Comparison of ENCODE assay signal across 32 cellular contexts in genomic region chr11:3215346-3216026, GRCh38. TPM values are rescaled to one million over a fixed set of nuclear protein-coding genes. Genes with fewer than 3 reads are reported as not detected.
DNase-seq lines count a peak whose midpoint lies in the region; ATAC-seq and TF ChIP-seq lines count a peak whose summit lies in the region.
"Had no signal": no experiment of that assay in that cellular context is flagged by ENCODE, and none has a peak within 500 bp of the region (broad histone marks: within the 10 kb centered on the region; RNA-seq: fewer than 3 reads in every experiment).

No MANE protein-coding gene starts in this region.

- TF ChIP-seq CTCF in tibial artery (IDR thresholded peaks at IDR 0.05): no peak

- POLR2A ChIA-PET in CD4-positive, alpha-beta memory T cell (lab: Charles Lee; ENCODE audit: partially characterized antibody): interaction anchor here (0.7 kb wide), 1 partner anchor 164 kb away, joined by 3 read pairs; the partner anchor contains the start of gene ZNF195

- H3K9me3 ChIP-seq in NT2/D1 (ENCODE audit: insufficient read depth, low read length): peaks cover 8% of the 10 kb centered on the region
- H3K9me3 ChIP-seq in tibial artery: peaks cover 0 to 11% (median 8%) of the 10 kb centered on the region in 3 donors
- H3K9me3 ChIP-seq in CD4-positive, alpha-beta memory T cell (ENCODE audit: control insufficient read depth in 1 of 2, low read length in 2 of 2): no peaks in the 10 kb centered on the region

- no peak for ATAC-seq in left cardiac atrium
- ATAC-seq in left colon: peak; percentile 58
- ATAC-seq in HG02973 (IDR thresholded peaks at IDR 0.05; ENCODE audit: unreplicated experiment): no peak
- ATAC-seq in esophagus mucosa: no peak
- ATAC-seq: activated T-cell treated with anti-CD3 and anti-CD28 coated beads, Interleukin-2, amount 50 U/mL, for 72 hours; foreskin keratinocyte; naive thymus-derived CD8-positive, alpha-beta T cell had no signal

- H3K9me3 Mint-ChIP-seq in CD4-positive, alpha-beta memory T cell: peaks cover 0 to 16% (median 8%) of the 10 kb centered on the region in 8 donors

- H3K4me3 ChIP-seq in NT2/D1 (ENCODE audit: insufficient read length, low read depth) (no peak overlapping the region), tibial artery (no peak overlapping the region)
- no peak overlapping the region for H3K4me3 ChIP-seq in CD4-positive, alpha-beta memory T cell (ENCODE audit: low read length in 2 of 2)
- H3K4me3 ChIP-seq: hepatocyte had no signal

- H3K4me1 Mint-ChIP-seq in CD4-positive, alpha-beta memory T cell: peaks cover 0 to 4% (median 0%) of the 10 kb centered on the region in 4 donors

- CTCF ChIA-PET in CD4-positive, alpha-beta memory T cell (lab: Charles Lee; ENCODE audit: partially characterized antibody): interaction anchor here (1.7 kb wide), 1 partner anchor 9 kb away, joined by 3 read pairs; no protein-coding TSS in a partner anchor

- H3K36me3 ChIP-seq in NT2/D1 (ENCODE audit: insufficient read depth, insufficient read length, low read length) (no peaks in the 10 kb centered on the region), tibial artery (no peaks in the 10 kb centered on the region)
- H3K36me3 ChIP-seq in CD4-positive, alpha-beta memory T cell (ENCODE audit: insufficient read depth, low read length): no peaks in the 10 kb centered on the region

- no peak overlapping the region for H3K4me3 Mint-ChIP-seq in CD4-positive, alpha-beta memory T cell
- H3K4me3 Mint-ChIP-seq: activated T-cell treated with anti-CD3 and anti-CD28 coated beads, Interleukin-2, amount 50 U/mL, for 72 hours; CD8-positive, alpha-beta memory T cell; memory B cell; naive thymus-derived CD8-positive, alpha-beta T cell had no signal

- peaks cover 8 to 25% of the 10 kb centered on the region in 2 donors for H3K27me3 Mint-ChIP-seq in CD4-positive, alpha-beta memory T cell

- DNase-seq in cardiac septum (ENCODE audit: low spot score): peak; percentile 56
- DNase-seq in left cardiac atrium: no peak
- DNase-seq in NT2/D1 (ENCODE audit: low read depth, low spot score): no peak
- peak; percentile 11 to 14 for DNase-seq in left colon
- DNase-seq in tibial artery: peak; percentile 7 to 60
- DNase-seq in CD4-positive, alpha-beta memory T cell: no peak
- DNase-seq: activated T-cell treated with anti-CD3 and anti-CD28 coated beads, Interleukin-2, amount 50 U/mL, for 72 hours; dermis blood vessel endothelial cell; DMS79 treated with DMSO at 0.1 percent for 48 hours; foreskin keratinocyte; NCI-H1092; NCI-H1930; NCI-H446 treated with DMSO at 0.1 percent for 48 hours; NK-92 treated with Interleukin-12 subunit alpha and Interleukin-12 subunit beta, amount 100 ng/mL, for 24 hours; SK-N-SH; stimulated activated naive CD4-positive, alpha-beta T cell treated with Interleukin-2 at 50 U/mL for 16 hours had no signal

- H3K27ac ChIP-seq in tibial artery: no peak overlapping the region
- H3K27ac ChIP-seq in CD4-positive, alpha-beta memory T cell (ENCODE audit: low read depth, low read length): no peak overlapping the region
- H3K27ac ChIP-seq: epithelial cell of prostate, foreskin keratinocyte, hepatocyte, parathyroid adenoma had no signal

- intact Hi-C loops in cardiac septum (cut with DNase I) (loop anchor here (2.0 kb wide), 1 partner anchor 105 kb away; no protein-coding TSS in a partner anchor), left cardiac atrium (cut with DNase I) (loop anchor here (5.0 kb wide), 2 partner anchors 103 to 178 kb away; no protein-coding TSS in a partner anchor), left colon (cut with DNase I, micrococcal nuclease) (loop anchor here in 1 of 2 donors (5.0 to 10.0 kb wide), 2 partner anchors 103 to 181 kb away; no protein-coding TSS in a partner anchor), tibial artery (cut with DNase I; ENCODE audit: low total_unique reads) (loop anchor here (5.0 to 10.0 kb wide), 2 partner anchors 43 to 111 kb away; no protein-coding TSS in a partner anchor)
- intact Hi-C loops in CD4-positive, alpha-beta memory T cell (cut with micrococcal nuclease): loop anchor here (2.0 kb wide), 1 partner anchor 683 kb away; no protein-coding TSS in a partner anchor

- H3K27me3 ChIP-seq in NT2/D1 (ENCODE audit: insufficient read depth, insufficient read length) (no peaks in the 10 kb centered on the region), tibial artery (peaks cover 0 to 62% of the 10 kb centered on the region in 2 donors)
- H3K27me3 ChIP-seq in CD4-positive, alpha-beta memory T cell (ENCODE audit: insufficient read depth, low read length): no peaks in the 10 kb centered on the region
- H3K27me3 ChIP-seq: hepatocyte had no signal

- H3K9ac ChIP-seq in NT2/D1 (ENCODE audit: insufficient read length, low read depth): peak overlapping the region; percentile 8
- H3K9ac ChIP-seq: parathyroid adenoma, SK-N-SH had no signal

- H3K27ac Mint-ChIP-seq in CD4-positive, alpha-beta memory T cell: no peak overlapping the region
- H3K27ac Mint-ChIP-seq: activated T-cell treated with anti-CD3 and anti-CD28 coated beads, Interleukin-2, amount 50 U/mL, for 72 hours; CD8-positive, alpha-beta memory T cell; memory B cell; naive thymus-derived CD8-positive, alpha-beta T cell had no signal

- H3K4me1 ChIP-seq in NT2/D1 (ENCODE audit: insufficient read depth, insufficient read length) (peaks cover 7% of the 10 kb centered on the region), tibial artery (peaks cover 0 to 6% (median 2%) of the 10 kb centered on the region in 4 donors)
- H3K4me1 ChIP-seq in CD4-positive, alpha-beta memory T cell (ENCODE audit: insufficient read depth, low read length): no peaks in the 10 kb centered on the region
- H3K4me1 ChIP-seq: foreskin keratinocyte, parathyroid adenoma had no signal

- H3K36me3 Mint-ChIP-seq in CD4-positive, alpha-beta memory T cell: no peaks in the 10 kb centered on the region

RNA-seq across cellular contexts. Expression of gene MRGPRG, which starts 3.1 kb away (rescaled TPM):
- total RNA-seq in cardiac septum (not detected), left cardiac atrium (not detected), left colon (not detected), esophagus mucosa (not detected)
- total RNA-seq in CD4-positive, alpha-beta memory T cell: not detected
- polyA plus RNA-seq in CD4-positive, alpha-beta memory T cell: not detected
- total RNA-seq: activated T-cell treated with anti-CD3 and anti-CD28 coated beads, Interleukin-2, amount 50 U/mL, for 72 hours; bronchial epithelial cell; CD8-positive, alpha-beta memory T cell; dermis blood vessel endothelial cell; foreskin keratinocyte; H4; hepatocyte; HT-29; naive thymus-derived CD8-positive, alpha-beta T cell; RPMI7951; skeletal muscle tissue; T-helper 2 cell treated with Interferon-gamma antibody and Interleukin-4, amounts not matched to agents 100 ng/mL and 5 ng/mL, for 36 hours had no signal
- polyA plus RNA-seq: adipose tissue; CD8-positive, alpha-beta memory T cell; foreskin keratinocyte; hepatocyte; naive thymus-derived CD8-positive, alpha-beta T cell; SK-N-SH; thymus had no signal

RNA-seq across cellular contexts. Expression of gene MRGPRE, which starts 16.7 kb away (rescaled TPM):
- total RNA-seq in cardiac septum (0.38 TPM), left cardiac atrium (under 1 TPM in 1 of 2 donors, not detected in 1; 0.15 TPM), left colon (not detected), esophagus mucosa (not detected)
- total RNA-seq in CD4-positive, alpha-beta memory T cell: not detected
- polyA plus RNA-seq in CD4-positive, alpha-beta memory T cell: not detected
- total RNA-seq: activated T-cell treated with anti-CD3 and anti-CD28 coated beads, Interleukin-2, amount 50 U/mL, for 72 hours; bronchial epithelial cell; CD8-positive, alpha-beta memory T cell; dermis blood vessel endothelial cell; foreskin keratinocyte; H4; hepatocyte; naive thymus-derived CD8-positive, alpha-beta T cell; RPMI7951; skeletal muscle tissue; T-helper 2 cell treated with Interferon-gamma antibody and Interleukin-4, amounts not matched to agents 100 ng/mL and 5 ng/mL, for 36 hours had no signal
- polyA plus RNA-seq: CD8-positive, alpha-beta memory T cell; foreskin keratinocyte; hepatocyte; naive thymus-derived CD8-positive, alpha-beta T cell; SK-N-SH had no signal

RNA-seq across cellular contexts. Expression of gene OSBPL5, which starts 50.4 kb away (rescaled TPM):
- 16.6 TPM for total RNA-seq in cardiac septum
- total RNA-seq in left cardiac atrium: 10 to 100 TPM; 17.3 to 21.0 TPM
- 10 to 100 TPM; 36.8 to 48.7 TPM for total RNA-seq in left colon
- 13.4 TPM for total RNA-seq in esophagus mucosa
- 1 to 10 TPM; 4.5 to 5.2 TPM for total RNA-seq in CD4-positive, alpha-beta memory T cell
- polyA plus RNA-seq in CD4-positive, alpha-beta memory T cell: 1 to 10 TPM in 1 of 2 donors, under 1 TPM in 1; 0.75 to 1.2 TPM

Comparison
In these comparisons a context has a peak if more than half of its experiments do, and no peak if none do; other contexts are left out.
1. DNase-seq: peak in cardiac septum (single experiment), left colon (2 of 2) and tibial artery (2 of 2); none in left cardiac atrium (single experiment), NT2/D1 (single experiment) and CD4-positive, alpha-beta memory T cell (0 of 5).